Comparison of ENCODE assay signal across 1 cellular context in genomic region chr1:173248247-173248940, GRCh38.
TF ChIP-seq lines count a peak whose summit lies in the region.

No MANE protein-coding gene starts in this region.

TF ChIP-seq in K562, 482 proteins besides CTCF, POLR2A, EP300 and RAD21:
- TF ChIP-seq ZNF512 (tag; IDR thresholded peaks at IDR 0.05), result peak; percentile 92
- no peak for TF ChIP-seq PTRF (tag; IDR thresholded peaks at IDR 0.05)
- TF ChIP-seq ELF4 (CRISPR knock-in tag; IDR thresholded peaks at IDR 0.05), result 0 out of 2 replicates have a peak, but pooled peaks have one; percentile 45
- TF ChIP-seq ZBTB26 (CRISPR knock-in tag; IDR thresholded peaks at IDR 0.05), result peak; percentile 50; the same call in 1 of the 2 replicates
- no peak for TF ChIP-seq NFYB (IDR thresholded peaks at IDR 0.05; ENCODE audit: extremely low read depth, insufficient read length)
- TF ChIP-seq SNRNP70 (optimal IDR thresholded peaks at IDR 0.05; ENCODE audit: low read depth, low read length), result no peak
- no peak for TF ChIP-seq DDX20 (tag; IDR thresholded peaks at IDR 0.05; ENCODE audit: low read depth)
- no peak for TF ChIP-seq PPARD (CRISPR knock-in tag; IDR thresholded peaks at IDR 0.05)
- no peak for TF ChIP-seq CBX3 (IDR thresholded peaks at IDR 0.05; ENCODE audit: borderline replicate concordance in 1 of 2, low read length in 2 of 2)
- TF ChIP-seq ZKSCAN1 (IDR thresholded peaks at IDR 0.05; ENCODE audit: low read depth, low read length), result no peak
- TF ChIP-seq THRB (CRISPR knock-in tag; conservative IDR thresholded peaks at IDR 0.05), result 0 out of 2 replicates have a peak, but pooled peaks have one; percentile 66
- TF ChIP-seq HLTF (IDR thresholded peaks at IDR 0.05), result peak; percentile 38; the same call in 1 of the 2 replicates
- no peak for TF ChIP-seq PTTG1 (tag; IDR thresholded peaks at IDR 0.05; ENCODE audit: low read depth)
- peak; percentile 62; the same call in 1 of the 2 replicates for TF ChIP-seq HINFP (tag; conservative IDR thresholded peaks at IDR 0.05; ENCODE audit: low read depth)
- TF ChIP-seq IRF2 (CRISPR knock-in tag; IDR thresholded peaks at IDR 0.05), result no peak
- TF ChIP-seq ZNF384 (IDR thresholded peaks at IDR 0.05; ENCODE audit: low read depth, low read length), result no peak
- TF ChIP-seq EHMT2 (IDR thresholded peaks at IDR 0.05), result peak; percentile 40; the same call in 1 of the 2 replicates
- no peak for TF ChIP-seq HSF4 (CRISPR knock-in tag; IDR thresholded peaks at IDR 0.05; ENCODE audit: borderline replicate concordance)
- 0 out of 2 replicates have a peak, but pooled peaks have one; percentile 61 for TF ChIP-seq HBP1 (CRISPR knock-in tag; IDR thresholded peaks at IDR 0.05)
- TF ChIP-seq ZBTB2 (IDR thresholded peaks at IDR 0.05), result 0 out of 2 replicates have a peak, but pooled peaks have one; percentile 25
